1 cellular context compared by ENCODE assay signal in genomic region chr9:130983283-130983670, GRCh38.
TF ChIP-seq lines count a peak whose summit lies in the region.

No MANE protein-coding gene starts in this region.

TF ChIP-seq in K562, 482 proteins besides CTCF, POLR2A, EP300 and RAD21:
- TF ChIP-seq PYGO2 (tag; IDR thresholded peaks at IDR 0.05): no peak
- no peak for TF ChIP-seq THRB (CRISPR knock-in tag; conservative IDR thresholded peaks at IDR 0.05)
- no peak for TF ChIP-seq ZNF133 (CRISPR knock-in tag; IDR thresholded peaks at IDR 0.05)
- TF ChIP-seq SMAD1 (IDR thresholded peaks at IDR 0.05; ENCODE audit: low read depth, low read length, partially characterized antibody): no peak
- no peak for TF ChIP-seq XRCC5 (IDR thresholded peaks at IDR 0.05; ENCODE audit: low read depth, low read length)
- no peak for TF ChIP-seq ARID3B (CRISPR knock-in tag; IDR thresholded peaks at IDR 0.05; ENCODE audit: borderline replicate concordance)
- TF ChIP-seq ATF3 (IDR thresholded peaks at IDR 0.05): no peak
- no peak for TF ChIP-seq ATF3 (CRISPR knock-in tag; conservative IDR thresholded peaks at IDR 0.05)
- no peak for TF ChIP-seq MXI1 (IDR thresholded peaks at IDR 0.05; ENCODE audit: low read depth, low read length)
- TF ChIP-seq KLF10 (CRISPR knock-in tag; IDR thresholded peaks at IDR 0.05): no peak
- TF ChIP-seq PHB2 (IDR thresholded peaks at IDR 0.05; ENCODE audit: low read depth): no peak
- no peak for TF ChIP-seq PHTF2 (CRISPR knock-in tag; IDR thresholded peaks at IDR 0.05)
- TF ChIP-seq FOXJ2 (tag; IDR thresholded peaks at IDR 0.05): no peak
- no peak for TF ChIP-seq SMAD4 (CRISPR knock-in tag; conservative IDR thresholded peaks at IDR 0.05)
